1 cellular context compared by ENCODE assay signal in genomic region chr6:108665495-108666196, GRCh38.
TF ChIP-seq lines count a peak whose summit lies in the region.

No MANE protein-coding gene starts in this region.

TF ChIP-seq in K562, 482 proteins besides CTCF, POLR2A, EP300 and RAD21 (continued from another document):
- TF ChIP-seq BRCA1 (IDR thresholded peaks at IDR 0.05) (no peak), BRCA1 (CRISPR knock-in tag; IDR thresholded peaks at IDR 0.05) (no peak), ZNF778 (CRISPR knock-in tag; IDR thresholded peaks at IDR 0.05) (no peak), ZNF583 (CRISPR knock-in tag; IDR thresholded peaks at IDR 0.05) (no peak), SFPQ (IDR thresholded peaks at IDR 0.05; ENCODE audit: low read depth, low read length) (no peak), PREB (CRISPR knock-in tag; IDR thresholded peaks at IDR 0.05) (no peak), HMG20A (CRISPR knock-in tag; conservative IDR thresholded peaks at IDR 0.05) (no peak), ZNF830 (CRISPR knock-in tag; IDR thresholded peaks at IDR 0.05) (no peak), MLX (CRISPR knock-in tag; conservative IDR thresholded peaks at IDR 0.05) (no peak)
